34 cellular contexts compared by ENCODE assay signal in genomic region chr4:182840108-182840507, GRCh38.
"Had no signal": no experiment of that assay in that cellular context is flagged by ENCODE, and none has a peak within 500 bp of the region (broad histone marks: within the 10 kb centered on the region; RNA-seq: fewer than 3 reads in every experiment).

No MANE protein-coding gene starts in this region.

- H3K4me1 Mint-ChIP-seq: activated B cell treated with CpG ODN at 0.5 μM for 24 hours; activated CD4-positive, alpha-beta memory T cell treated with anti-CD3 and anti-CD28 coated beads, Interleukin-2, amount 10 ng/mL, durations not matched to agents 7 days and 5 days; activated CD4-positive, alpha-beta T cell treated with anti-CD3 and anti-CD28 coated beads, Interleukin-2, amount 10 ng/mL, durations not matched to agents 24 days and 14 days; activated CD8-positive, alpha-beta memory T cell treated with anti-CD3 and anti-CD28 coated beads, Interleukin-2, amount 10 ng/mL, durations not matched to agents 7 days and 5 days; activated naive CD4-positive, alpha-beta T cell treated with anti-CD3 and anti-CD28 coated beads, Interleukin-2, amount 10 ng/mL, durations not matched to agents 7 days and 5 days; activated naive CD4-positive, alpha-beta T cell treated with anti-CD3 and anti-CD28 coated beads, Interleukin-2, amount 50 U/mL, for 24 hours; activated naive CD8-positive, alpha-beta T cell treated with anti-CD3 and anti-CD28 coated beads, Interleukin-2, amount 50 U/mL, for 24 hours; central memory CD8-positive, alpha-beta T cell; T-cell had no signal

- DNase-seq: activated B cell treated with CpG ODN at 0.5 μM for 24 hours; activated CD4-positive, alpha-beta memory T cell treated with anti-CD3 and anti-CD28 coated beads, Interleukin-2, amount 10 ng/mL, durations not matched to agents 7 days and 5 days; activated CD4-positive, alpha-beta T cell treated with anti-CD3 and anti-CD28 coated beads for 4 hours; activated CD4-positive, alpha-beta T cell treated with anti-CD3 and anti-CD28 coated beads, Interleukin-2, amount 10 ng/mL, durations not matched to agents 24 days and 14 days; activated CD4-positive, alpha-beta T cell treated with anti-CD3 and anti-CD28 coated beads, Interleukin-2, amount 50 U/mL, for 48 hours; activated CD4-positive, CD25-positive, alpha-beta regulatory T cell treated with anti-CD3 and anti-CD28 coated beads, Interleukin-2, amount 50 U/mL, for 72 hours; activated CD8-positive, alpha-beta memory T cell treated with anti-CD3 and anti-CD28 coated beads for 24 hours; activated CD8-positive, alpha-beta memory T cell treated with anti-CD3 and anti-CD28 coated beads, Interleukin-2, amount 10 ng/mL, durations not matched to agents 7 days and 5 days; activated CD8-positive, alpha-beta memory T cell treated with anti-CD3 and anti-CD28 coated beads, Interleukin-2, amount 50 U/mL, for 48 hours; activated CD8-positive, alpha-beta T cell treated with anti-CD3 and anti-CD28 coated beads, Interleukin-2, amount 10 ng/mL, durations not matched to agents 7 days and 5 days; activated effector memory CD4-positive, alpha-beta T cell treated with Interleukin-2 at 50 U/mL for 16 hours; activated gamma-delta T cell; activated naive CD4-positive, alpha-beta T cell treated with anti-CD3 and anti-CD28 coated beads, Interleukin-2, amount 10 ng/mL, durations not matched to agents 7 days and 5 days; activated naive CD4-positive, alpha-beta T cell treated with Interleukin-2 at 50 U/mL for 16 hours; activated naive CD8-positive, alpha-beta T cell treated with anti-CD3 and anti-CD28 coated beads, Interleukin-2, amount 10 ng/mL, durations not matched to agents 7 days and 5 days; activated naive CD8-positive, alpha-beta T cell treated with anti-CD3 and anti-CD28 coated beads, Interleukin-2, amount 50 U/mL, for 24 hours; activated T-cell treated with anti-CD3 and anti-CD28 coated beads, Interleukin-2, amount 50 U/mL, for 24 hours; activated T-cell treated with anti-CD3 and anti-CD28 coated beads, Interleukin-2, amount 50 U/mL, for 48 hours; amygdala; anterior cingulate cortex; caudate nucleus; cerebellar nuclear complex; T-cell; T-helper 2 cell; T-helper 9 cell had no signal

- H3K9me3 ChIP-seq: ascending aorta had no signal

- H3K36me3 Mint-ChIP-seq: activated CD8-positive, alpha-beta memory T cell treated with anti-CD3 and anti-CD28 coated beads, Interleukin-2, amount 10 ng/mL, durations not matched to agents 7 days and 5 days; activated naive CD4-positive, alpha-beta T cell treated with anti-CD3 and anti-CD28 coated beads, Interleukin-2, amount 10 ng/mL, durations not matched to agents 7 days and 5 days; activated naive CD4-positive, alpha-beta T cell treated with anti-CD3 and anti-CD28 coated beads, Interleukin-2, amount 50 U/mL, for 24 hours; activated naive CD8-positive, alpha-beta T cell; activated naive CD8-positive, alpha-beta T cell treated with anti-CD3 and anti-CD28 coated beads, Interleukin-2, amount 10 ng/mL, durations not matched to agents 7 days and 5 days; brain; T-cell had no signal

- ATAC-seq: activated CD8-positive, alpha-beta memory T cell treated with anti-CD3 and anti-CD28 coated beads, Interleukin-2, amount 10 ng/mL, durations not matched to agents 7 days and 5 days; activated CD8-positive, alpha-beta T cell treated with anti-CD3 and anti-CD28 coated beads, Interleukin-2, amount 10 ng/mL, durations not matched to agents 7 days and 5 days; activated naive CD8-positive, alpha-beta T cell treated with anti-CD3 and anti-CD28 coated beads, Interleukin-2, amount 50 U/mL, for 24 hours; T-cell had no signal

- H3K27ac Mint-ChIP-seq: activated B cell treated with CpG ODN at 0.5 μM for 24 hours; activated CD4-positive, alpha-beta memory T cell treated with anti-CD3 and anti-CD28 coated beads, Interleukin-2, amount 10 ng/mL, durations not matched to agents 7 days and 5 days; activated CD4-positive, alpha-beta T cell treated with anti-CD3 and anti-CD28 coated beads, Interleukin-2, amount 10 ng/mL, durations not matched to agents 24 days and 14 days; activated CD8-positive, alpha-beta memory T cell treated with anti-CD3 and anti-CD28 coated beads, Interleukin-2, amount 10 ng/mL, durations not matched to agents 7 days and 5 days; activated CD8-positive, alpha-beta T cell treated with anti-CD3 and anti-CD28 coated beads, Interleukin-2, amount 10 ng/mL, durations not matched to agents 7 days and 5 days; activated naive CD4-positive, alpha-beta T cell treated with anti-CD3 and anti-CD28 coated beads, Interleukin-2, amount 10 ng/mL, durations not matched to agents 7 days and 5 days; activated naive CD4-positive, alpha-beta T cell treated with anti-CD3 and anti-CD28 coated beads, Interleukin-2, amount 50 U/mL, for 24 hours; activated naive CD8-positive, alpha-beta T cell; activated naive CD8-positive, alpha-beta T cell treated with anti-CD3 and anti-CD28 coated beads, Interleukin-2, amount 10 ng/mL, durations not matched to agents 7 days and 5 days; activated naive CD8-positive, alpha-beta T cell treated with anti-CD3 and anti-CD28 coated beads, Interleukin-2, amount 50 U/mL, for 24 hours; activated T-cell treated with anti-CD3 and anti-CD28 coated beads, Interleukin-2, amount 50 U/mL, for 24 hours; activated T-helper 2 cell treated with anti-CD3 and anti-CD28 coated beads, Interferon-gamma antibody, Interleukin-2, Interleukin-4, amounts not matched to agents 10 μg/mL and 5 μg/mL and 100 μg/mL, durations not matched to agents 14 hours and 24 hours and 36 hours; brain; T-cell; T-helper 2 cell treated with Interferon-gamma antibody and Interleukin-4, amounts not matched to agents 5 μg/mL and 100 μg/mL, for 36 hours had no signal

- H3K9me3 Mint-ChIP-seq: activated B cell treated with CpG ODN at 0.5 μM for 24 hours; activated CD4-positive, alpha-beta memory T cell treated with anti-CD3 and anti-CD28 coated beads, Interleukin-2, amount 10 ng/mL, durations not matched to agents 7 days and 5 days; activated CD4-positive, alpha-beta T cell treated with anti-CD3 and anti-CD28 coated beads, Interleukin-2, amount 10 ng/mL, durations not matched to agents 24 days and 14 days; activated naive CD4-positive, alpha-beta T cell treated with anti-CD3 and anti-CD28 coated beads, Interleukin-2, amount 10 ng/mL, durations not matched to agents 7 days and 5 days; activated naive CD4-positive, alpha-beta T cell treated with anti-CD3 and anti-CD28 coated beads, Interleukin-2, amount 50 U/mL, for 24 hours; activated naive CD8-positive, alpha-beta T cell treated with anti-CD3 and anti-CD28 coated beads, Interleukin-2, amount 10 ng/mL, durations not matched to agents 7 days and 5 days; activated naive CD8-positive, alpha-beta T cell treated with anti-CD3 and anti-CD28 coated beads, Interleukin-2, amount 50 U/mL, for 24 hours; activated T-cell treated with anti-CD3 and anti-CD28 coated beads, Interleukin-2, amount 50 U/mL, for 24 hours; activated T-helper 2 cell treated with anti-CD3 and anti-CD28 coated beads, Interferon-gamma antibody, Interleukin-2, Interleukin-4, amounts not matched to agents 10 μg/mL and 5 μg/mL and 100 μg/mL, durations not matched to agents 14 hours and 24 hours and 36 hours; central memory CD8-positive, alpha-beta T cell; T-cell; T-helper 2 cell treated with Interferon-gamma antibody and Interleukin-4, amounts not matched to agents 5 μg/mL and 100 μg/mL, for 36 hours had no signal

- H3K36me3 ChIP-seq: ascending aorta, cardiac muscle cell had no signal

- H3K27me3 ChIP-seq: ascending aorta had no signal

- H3K27ac ChIP-seq: ascending aorta, cardiac muscle cell, VCaP had no signal

- H3K27me3 Mint-ChIP-seq: activated CD4-positive, alpha-beta memory T cell treated with anti-CD3 and anti-CD28 coated beads, Interleukin-2, amount 10 ng/mL, durations not matched to agents 7 days and 5 days had no signal

- H3K4me3 Mint-ChIP-seq: activated B cell treated with CpG ODN at 0.5 μM for 24 hours; activated CD4-positive, alpha-beta memory T cell treated with anti-CD3 and anti-CD28 coated beads, Interleukin-2, amount 10 ng/mL, durations not matched to agents 7 days and 5 days; activated CD4-positive, alpha-beta T cell treated with anti-CD3 and anti-CD28 coated beads, Interleukin-2, amount 10 ng/mL, durations not matched to agents 24 days and 14 days; activated CD8-positive, alpha-beta memory T cell treated with anti-CD3 and anti-CD28 coated beads, Interleukin-2, amount 10 ng/mL, durations not matched to agents 7 days and 5 days; activated CD8-positive, alpha-beta T cell treated with anti-CD3 and anti-CD28 coated beads, Interleukin-2, amount 10 ng/mL, durations not matched to agents 7 days and 5 days; activated naive CD4-positive, alpha-beta T cell treated with anti-CD3 and anti-CD28 coated beads, Interleukin-2, amount 10 ng/mL, durations not matched to agents 7 days and 5 days; activated naive CD4-positive, alpha-beta T cell treated with anti-CD3 and anti-CD28 coated beads, Interleukin-2, amount 50 U/mL, for 24 hours; activated naive CD8-positive, alpha-beta T cell; activated naive CD8-positive, alpha-beta T cell treated with anti-CD3 and anti-CD28 coated beads, Interleukin-2, amount 10 ng/mL, durations not matched to agents 7 days and 5 days; activated naive CD8-positive, alpha-beta T cell treated with anti-CD3 and anti-CD28 coated beads, Interleukin-2, amount 50 U/mL, for 24 hours; activated T-cell treated with anti-CD3 and anti-CD28 coated beads, Interleukin-2, amount 50 U/mL, for 24 hours; brain; central memory CD8-positive, alpha-beta T cell; T-cell; T-helper 2 cell treated with Interferon-gamma antibody and Interleukin-4, amounts not matched to agents 5 μg/mL and 100 μg/mL, for 36 hours had no signal

- H3K4me1 ChIP-seq: ascending aorta had no signal

- H3K4me3 ChIP-seq: ascending aorta, cardiac muscle cell had no signal
